ENCODE assay signal across 8 cellular contexts in genomic region chr16:81181013-81181720, GRCh38. TPM values are rescaled to one million over a fixed set of nuclear protein-coding genes. Genes with fewer than 3 reads are reported as not detected.
A peak's percentile ranks its signal among the peaks of the same experiment; 100 is the strongest.
DNase-seq lines count a peak whose midpoint lies in the region; ATAC-seq and TF ChIP-seq lines count a peak whose summit lies in the region.

No MANE protein-coding gene starts in this region.

- no peaks in the 10 kb centered on the region for H3K36me3 ChIP-seq in OCI-LY7 (ENCODE audit: insufficient read depth, low read length)

- whole genome bisulfite sequencing in lower leg skin, 2 donors = 14 to 20% methylated on average over 13 of the region's 13 CpGs

- CTCF ChIA-PET in OCI-LY7 (lab: Charles Lee; ENCODE audit: unreplicated experiment) = no interaction called here

- H3K9me2 ChIP-seq in OCI-LY7 (ENCODE audit: insufficient read depth, low read length) = no peaks in the 10 kb centered on the region

- H3K27ac ChIP-seq in OCI-LY7 (ENCODE audit: low read depth, low read length, poor library complexity, severe bottlenecking) = no peak overlapping the region

- TF ChIP-seq CTCF in lower leg skin (IDR thresholded peaks at IDR 0.05) (no peak), OCI-LY7 (conservative IDR thresholded peaks at IDR 0.05; ENCODE audit: low read length) (no peak)

- H3K4me1 ChIP-seq in OCI-LY7 (ENCODE audit: insufficient read depth, low read length, poor library complexity, severe bottlenecking) = no peaks in the 10 kb centered on the region

- H3K4me3 ChIP-seq in lower leg skin (ENCODE audit: low read depth, poor library complexity, severe bottlenecking) (no peak overlapping the region), OCI-LY7 (ENCODE audit: low read depth, low read length, poor library complexity, severe bottlenecking) (no peak overlapping the region)

- H3K4me2 ChIP-seq in OCI-LY7 (ENCODE audit: low read length) = no peak overlapping the region

- H3K79me2 ChIP-seq in OCI-LY7 (ENCODE audit: insufficient read depth, low read depth, low read length) = no peaks in the 10 kb centered on the region

- intact Hi-C loops in lower leg skin (cut with DNase I; ENCODE audit: low total_unique reads) (no loop called here), OCI-LY7 (cut with micrococcal nuclease; ENCODE audit: unreplicated experiment) (no loop called here)

- no TSS peak for BruUV-seq in OCI-LY7 (replicated peaks; lab: Mats Ljungman, UMichigan)

- H4K20me1 ChIP-seq in OCI-LY7 (ENCODE audit: insufficient read depth, low read length) = no peaks in the 10 kb centered on the region

- POLR2A ChIA-PET in OCI-LY7 (lab: Charles Lee) = no interaction called here

- no peaks in the 10 kb centered on the region for H3K9me3 ChIP-seq in OCI-LY7 (ENCODE audit: low read length)

- peak; percentile 36 for DNase-seq in DMS153 treated with DMSO at 0.1 percent for 48 hours (lab: John Stamatoyannopoulos, UW; ENCODE audit: unreplicated experiment)
- peak; percentile 71 for DNase-seq in NCI-H2107 (lab: John Stamatoyannopoulos, UW)
- peak; percentile 87 for DNase-seq in ecto neural progenitor cell (ENCODE audit: low spot score)
- DNase-seq in lower leg skin (ENCODE audit: low spot score in 2 of 2) = peak; percentile 93 to 97
- no peak for DNase-seq in activated T-cell treated with anti-CD3 and anti-CD28 coated beads for 4 hours
- no peak for DNase-seq in activated effector memory CD4-positive, alpha-beta T cell treated with anti-CD3 and anti-CD28 coated beads, Interleukin-2, amount 50 U/mL, for 16 hours
- no peak for DNase-seq in OCI-LY7 (ENCODE audit: low spot score)

- no peak for ATAC-seq in HG03159 (IDR thresholded peaks at IDR 0.05; ENCODE audit: unreplicated experiment)

- TF ChIP-seq POLR2A in lower leg skin (IDR thresholded peaks at IDR 0.05) = no peak

- H2AFZ ChIP-seq in OCI-LY7 (ENCODE audit: low read length) = no peak overlapping the region

RNA-seq across cellular contexts. Expression of gene BCO1, which starts 57.3 kb away (rescaled TPM):
- total RNA-seq in lower leg skin (under 1 TPM in 2 of 4 donors, not detected in 2; 0.12 to 0.29 TPM), OCI-LY7 (2022) (not detected in 2 replicates)
- total RNA-seq in OCI-LY7 (2014; rRNA removed; shearing (Covaris generic)) = not detected in 2 replicates

Comparison
In these comparisons a context has a peak if more than half of its experiments do, and no peak if none do; other contexts are left out.
1. DNase-seq: peak in DMS153 treated with DMSO at 0.1 percent for 48 hours (single experiment), NCI-H2107 (single experiment), ecto neural progenitor cell (single experiment) and lower leg skin (2 of 2); none in activated T-cell treated with anti-CD3 and anti-CD28 coated beads for 4 hours (single experiment), activated effector memory CD4-positive, alpha-beta T cell treated with anti-CD3 and anti-CD28 coated beads, Interleukin-2, amount 50 U/mL, for 16 hours (single experiment) and OCI-LY7 (single experiment).